ENCODE assay signal across 32 cellular contexts in the genomic region with DNA sequence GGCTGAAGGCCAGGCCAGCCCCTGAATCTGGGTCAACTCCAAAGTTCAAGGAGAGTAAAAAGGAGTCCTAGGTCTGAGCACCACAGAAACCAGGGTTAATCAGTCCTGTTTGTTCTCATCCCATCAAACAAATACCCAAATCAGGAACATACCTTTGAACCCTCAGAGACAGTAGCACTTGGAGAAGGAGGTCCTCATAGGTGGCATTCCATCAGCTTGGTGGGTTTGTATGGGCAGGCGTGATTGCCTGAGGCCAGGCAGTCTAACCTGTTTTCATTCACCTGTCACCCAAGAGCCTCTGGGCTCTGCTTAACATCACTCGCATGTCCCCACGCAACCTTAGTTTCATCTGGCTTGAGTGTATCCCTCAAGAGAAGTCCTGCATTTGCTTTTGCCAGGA.
"Had no signal": no experiment of that assay in that cellular context is flagged by ENCODE, and none has a peak within 500 bp of the region (broad histone marks: within the 10 kb centered on the region; RNA-seq: fewer than 3 reads in every experiment).

No MANE protein-coding gene starts in this region.

- H3K4me3 ChIP-seq: neural progenitor cell, ovary, psoas muscle, right atrium auricular region, skin epidermis, smooth muscle cell, spleen, suprapubic skin, testis, tibial artery, transverse colon, upper lobe of right lung, uterus had no signal

- H3K36me3 Mint-ChIP-seq: naive thymus-derived CD4-positive, alpha-beta T cell; natural killer cell; neural progenitor cell; stimulated activated memory B cell treated with anti-CD40 and anti-IgM and Interleukin-4, amounts not matched to agents 10 μg/mL and 1 μg/mL and 100 μg/mL, for 72 hours; type B pancreatic cell had no signal

- H3K4me3 Mint-ChIP-seq: naive thymus-derived CD4-positive, alpha-beta T cell; natural killer cell; nephron; neural progenitor cell; stimulated activated memory B cell treated with anti-CD40 and anti-IgM and Interleukin-4, amounts not matched to agents 10 μg/mL and 1 μg/mL and 100 μg/mL, for 72 hours; stimulated activated naive CD8-positive, alpha-beta T cell treated with anti-CD3 and anti-CD28 coated beads, Interleukin-15, amount 100 ng/mL, for 72 hours; type B pancreatic cell had no signal

- H3K36me3 ChIP-seq: neural progenitor cell, ovary, right atrium auricular region, spleen, suprapubic skin, tibial artery, transverse colon, upper lobe of right lung, uterus had no signal

- H3K9me3 Mint-ChIP-seq: naive thymus-derived CD4-positive, alpha-beta T cell; natural killer cell; nephron; neural progenitor cell; stimulated activated memory B cell treated with anti-CD40 and anti-IgM and Interleukin-4, amounts not matched to agents 10 μg/mL and 1 μg/mL and 100 μg/mL, for 72 hours; stimulated activated naive CD8-positive, alpha-beta T cell treated with anti-CD3 and anti-CD28 coated beads, Interleukin-15, amount 100 ng/mL, for 72 hours; type B pancreatic cell had no signal

- H3K4me1 Mint-ChIP-seq: naive thymus-derived CD4-positive, alpha-beta T cell; natural killer cell; nephron; stimulated activated memory B cell treated with anti-CD40 and anti-IgM and Interleukin-4, amounts not matched to agents 10 μg/mL and 1 μg/mL and 100 μg/mL, for 72 hours; stimulated activated naive CD8-positive, alpha-beta T cell treated with anti-CD3 and anti-CD28 coated beads, Interleukin-15, amount 100 ng/mL, for 72 hours had no signal

- H3K27ac ChIP-seq: neural progenitor cell, ovary, parathyroid adenoma, psoas muscle, right atrium auricular region, skin epidermis, spleen, suprapubic skin, testis, tibial artery, transverse colon, upper lobe of right lung, uterus had no signal

- H3K4me1 ChIP-seq: neural progenitor cell, parathyroid adenoma, psoas muscle, right atrium auricular region, spleen, suprapubic skin, testis, tibial artery, transverse colon, upper lobe of right lung, uterus had no signal

- H3K9ac ChIP-seq: neural progenitor cell, parathyroid adenoma had no signal

- H3K4me2 ChIP-seq: neural progenitor cell, smooth muscle cell had no signal

- H3K27ac Mint-ChIP-seq: naive thymus-derived CD4-positive, alpha-beta T cell; natural killer cell; nephron; neural progenitor cell; progenitor cell of endocrine pancreas; stimulated activated memory B cell treated with anti-CD40 and anti-IgM and Interleukin-4, amounts not matched to agents 10 μg/mL and 1 μg/mL and 100 μg/mL, for 72 hours; stimulated activated naive CD8-positive, alpha-beta T cell treated with anti-CD3 and anti-CD28 coated beads, Interleukin-15, amount 100 ng/mL, for 72 hours; type B pancreatic cell had no signal

- ATAC-seq: naive thymus-derived CD4-positive, alpha-beta T cell; natural killer cell; psoas muscle; sciatic nerve; stimulated activated memory B cell treated with anti-CD40 and anti-IgM and Interleukin-4, amounts not matched to agents 10 μg/mL and 1 μg/mL and 100 μg/mL, for 72 hours; stimulated activated naive CD8-positive, alpha-beta T cell treated with anti-CD3 and anti-CD28 coated beads, Interleukin-15, amount 100 ng/mL, for 72 hours; stimulated activated naive CD8-positive, alpha-beta T cell treated with anti-CD3 and anti-CD28 coated beads, Interleukin-15, Interleukin-2, amounts not matched to agents 100 U/mL and 50 U/mL, for 24 hours; upper lobe of right lung had no signal

- H3K27me3 ChIP-seq: neural progenitor cell, ovary, right atrium auricular region, spleen, suprapubic skin, testis, tibial artery, transverse colon, upper lobe of right lung, uterus had no signal

- H3K27me3 Mint-ChIP-seq: naive thymus-derived CD4-positive, alpha-beta T cell; progenitor cell of endocrine pancreas; stimulated activated memory B cell treated with anti-CD40 and anti-IgM and Interleukin-4, amounts not matched to agents 10 μg/mL and 1 μg/mL and 100 μg/mL, for 72 hours; stimulated activated naive CD8-positive, alpha-beta T cell treated with anti-CD3 and anti-CD28 coated beads, Interleukin-15, amount 100 ng/mL, for 72 hours; type B pancreatic cell had no signal

- DNase-seq: naive thymus-derived CD4-positive, alpha-beta T cell; natural killer cell; occipital lobe; ovary; posterior cingulate gyrus; psoas muscle; spleen; stimulated activated CD4-positive, alpha-beta T cell treated with anti-CD3 and anti-CD28 coated beads, Interleukin-12 subunit alpha, Interleukin-12 subunit beta, amount 100 ng/mL, for 4 hours; stimulated activated CD4-positive, alpha-beta T cell treated with anti-CD3 and anti-CD28 coated beads, Interleukin-1b, Interleukin-23, amount 100 ng/mL, for 48 hours; stimulated activated CD4-positive, alpha-beta T cell treated with anti-CD3 and anti-CD28 coated beads, Interleukin-4, amount 100 ng/mL, for 1 hour; stimulated activated CD4-positive, alpha-beta T cell treated with anti-CD3 and anti-CD28 coated beads, Interleukin-4, amount 100 ng/mL, for 4 hours; stimulated activated CD8-positive, alpha-beta memory T cell treated with anti-CD3 and anti-CD28 coated beads, Interleukin-4, amount 100 ng/mL, for 48 hours; stimulated activated naive CD4-positive, alpha-beta T cell; stimulated activated naive CD8-positive, alpha-beta T cell treated with anti-CD3 and anti-CD28 coated beads, Interleukin-15, amount 100 ng/mL, for 72 hours; stimulated activated naive CD8-positive, alpha-beta T cell treated with anti-CD3 and anti-CD28 coated beads, Interleukin-15, Interleukin-2, amounts not matched to agents 100 U/mL and 50 U/mL, for 24 hours; substantia nigra; testis; tibial artery; transverse colon; upper lobe of right lung; uterus had no signal

- H3K9me3 ChIP-seq: ovary, psoas muscle, suprapubic skin, testis, tibial artery, transverse colon, upper lobe of right lung, uterus had no signal

- H2AFZ ChIP-seq: neural progenitor cell, parathyroid adenoma had no signal
